In genomic region chr10:100140070-100140469, GRCh38 we compare ENCODE assay signal across 40 cellular contexts. TPM values are rescaled to one million over a fixed set of nuclear protein-coding genes. Genes with fewer than 3 reads are reported as not detected.
"Had no signal": no experiment of that assay in that cellular context is flagged by ENCODE, and none has a peak within 500 bp of the region (broad histone marks: within the 10 kb centered on the region; RNA-seq: fewer than 3 reads in every experiment).

No MANE protein-coding gene starts in this region.

- H3K9me3 ChIP-seq: gastroesophageal sphincter had no signal

- H3K27ac Mint-ChIP-seq: activated B cell treated with CpG ODN at 0.5 μM for 24 hours; activated CD8-positive, alpha-beta T cell treated with anti-CD3 and anti-CD28 coated beads for 36 hours; activated naive CD8-positive, alpha-beta T cell; activated T-helper 17 cell treated with anti-CD3 and anti-CD28 coated beads, Interleukin-2, amount 50 U/mL, for 72 hours; dendritic cell treated with granulocyte-macrophage colony-stimulating factor and Interleukin-4, amounts not matched to agents 40 ng/mL and 50 ng/mL, for 4 days; endodermal cell; T-helper 17 cell; T-helper 2 cell treated with Interferon-gamma antibody and Interleukin-4, amounts not matched to agents 5 μg/mL and 100 μg/mL, for 36 hours had no signal

- H3K4me1 Mint-ChIP-seq: activated B cell treated with CpG ODN at 0.5 μM for 24 hours; activated T-helper 17 cell treated with anti-CD3 and anti-CD28 coated beads, Interleukin-2, amount 50 U/mL, for 72 hours; central memory CD8-positive, alpha-beta T cell; endodermal cell; T-helper 17 cell had no signal

- FAIRE-seq: astrocyte, bronchial epithelial cell had no signal

- H3K36me3 Mint-ChIP-seq: activated naive CD8-positive, alpha-beta T cell had no signal

- ATAC-seq: activated CD4-positive, CD25-positive, alpha-beta regulatory T cell treated with anti-CD3 and anti-CD28 coated beads, Interleukin-2, amount 50 U/mL, for 24 hours; activated CD8-positive, alpha-beta T cell treated with anti-CD3 and anti-CD28 coated beads for 36 hours; activated T-cell treated with anti-CD3 and anti-CD28 coated beads, Interleukin-2, amount 50 U/mL, for 4 hours; activated T-helper 17 cell treated with anti-CD3 and anti-CD28 coated beads, Interleukin-2, amount 50 U/mL, for 72 hours; gastroesophageal sphincter; heart right ventricle; T-helper 17 cell had no signal

- H3K4me3 ChIP-seq: coronary artery, dorsolateral prefrontal cortex, esophagus squamous epithelium, gastroesophageal sphincter, heart right ventricle had no signal

- H3K4me1 ChIP-seq: heart right ventricle had no signal

- DNase-seq: activated B cell treated with CpG ODN at 0.5 μM for 24 hours; activated CD4-positive, alpha-beta T cell treated with anti-CD3 and anti-CD28 coated beads for 48 hours; activated CD4-positive, alpha-beta T cell treated with anti-CD3 and anti-CD28 coated beads, Interleukin-2, amount 50 U/mL, for 1 hour; activated CD4-positive, alpha-beta T cell treated with anti-CD3 and anti-CD28 coated beads, Interleukin-2, amount 50 U/mL, for 48 hours; activated CD8-positive, alpha-beta memory T cell treated with anti-CD3 and anti-CD28 coated beads for 24 hours; activated CD8-positive, alpha-beta T cell treated with anti-CD3 and anti-CD28 coated beads for 36 hours; activated effector memory CD4-positive, alpha-beta T cell treated with Interleukin-2 at 50 U/mL for 16 hours; activated gamma-delta T cell treated with Interleukin-2 at 50 U/mL for 16 hours; activated naive CD4-positive, alpha-beta T cell treated with anti-CD3 and anti-CD28 coated beads, Interleukin-2, amount 50 U/mL, for 16 hours; activated naive CD4-positive, alpha-beta T cell treated with Interleukin-2 at 50 U/mL for 16 hours; activated T-cell treated with anti-CD3 and anti-CD28 coated beads, Interleukin-2, amount 50 U/mL, for 4 hours; amniotic stem cell; anterior cingulate cortex; brain microvascular endothelial cell; dorsolateral prefrontal cortex; effector memory CD4-positive, alpha-beta T cell; endodermal cell; erythroblast; esophagus squamous epithelium; foreskin melanocyte; heart right ventricle; T-helper 17 cell; T1000; WERI-Rb-1 had no signal

- H3K27me3 ChIP-seq: dorsolateral prefrontal cortex, esophagus squamous epithelium, gastroesophageal sphincter had no signal

- H3K4me3 Mint-ChIP-seq: activated B cell treated with CpG ODN at 0.5 μM for 24 hours; activated CD8-positive, alpha-beta T cell treated with anti-CD3 and anti-CD28 coated beads for 36 hours; activated naive CD8-positive, alpha-beta T cell; activated T-cell treated with anti-CD3 and anti-CD28 coated beads, Interleukin-2, amount 50 U/mL, for 4 hours; activated T-helper 17 cell treated with anti-CD3 and anti-CD28 coated beads, Interleukin-2, amount 50 U/mL, for 72 hours; central memory CD8-positive, alpha-beta T cell; dendritic cell treated with granulocyte-macrophage colony-stimulating factor and Interleukin-4, amounts not matched to agents 40 ng/mL and 50 ng/mL, for 4 days; endodermal cell; T-helper 17 cell; T-helper 2 cell treated with Interferon-gamma antibody and Interleukin-4, amounts not matched to agents 5 μg/mL and 100 μg/mL, for 36 hours had no signal

- H3K9me3 Mint-ChIP-seq: activated T-helper 17 cell treated with anti-CD3 and anti-CD28 coated beads, Interleukin-2, amount 50 U/mL, for 72 hours; central memory CD8-positive, alpha-beta T cell; dendritic cell treated with granulocyte-macrophage colony-stimulating factor and Interleukin-4, amounts not matched to agents 40 ng/mL and 50 ng/mL, for 4 days had no signal

- H3K27ac ChIP-seq: brain microvascular endothelial cell, coronary artery, dorsolateral prefrontal cortex, gastroesophageal sphincter, heart right ventricle, WERI-Rb-1 had no signal

- H3K36me3 ChIP-seq: brain microvascular endothelial cell, esophagus squamous epithelium, gastroesophageal sphincter, heart right ventricle, WERI-Rb-1 had no signal

RNA-seq across cellular contexts. Expression of gene CPN1, which starts 58.4 kb away (rescaled TPM):
- total RNA-seq: activated B cell treated with CpG ODN at 0.5 μM for 24 hours; activated CD8-positive, alpha-beta T cell treated with anti-CD3 and anti-CD28 coated beads for 36 hours; activated T-cell treated with anti-CD3 and anti-CD28 coated beads, Interleukin-2, amount 50 U/mL, for 4 hours; activated T-helper 17 cell treated with anti-CD3 and anti-CD28 coated beads, Interleukin-2, amount 50 U/mL, for 72 hours; astrocyte; bronchial epithelial cell; cardiac septum; cerebellum; dorsolateral prefrontal cortex; esophagus squamous epithelium; fibroblast of lung; fibroblast of villous mesenchyme; gastroesophageal sphincter; glomerular endothelial cell; heart right ventricle; T-helper 17 cell had no signal
- polyA plus RNA-seq: adipose tissue, fibroblast of lung, heart right ventricle had no signal
